8 cellular contexts compared by ENCODE assay signal in the genomic region with DNA sequence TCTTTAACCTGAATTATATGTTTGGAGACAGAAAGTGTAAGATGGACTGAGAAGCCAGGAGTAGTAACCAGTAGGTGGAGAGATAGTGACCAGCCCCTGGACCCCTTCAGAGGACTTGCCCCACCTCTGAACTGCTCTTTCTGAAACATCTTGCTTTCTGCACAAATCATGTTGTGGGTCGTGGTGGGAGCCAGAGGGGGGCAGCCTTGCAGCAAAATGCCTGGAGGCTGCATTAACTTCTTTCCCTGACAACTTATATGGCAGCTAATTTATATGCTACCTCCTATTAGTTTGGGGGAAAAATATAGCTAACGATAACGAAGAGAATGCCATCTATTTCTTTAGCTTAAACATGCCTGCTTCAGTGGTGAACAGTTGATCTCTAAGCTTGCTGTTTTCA.
DNase-seq lines count a peak whose midpoint lies in the region; ATAC-seq and FAIRE-seq lines count a peak whose summit lies in the region.

No MANE protein-coding gene starts in this region.

- ATAC-seq in GM21717 (IDR thresholded peaks at IDR 0.05; ENCODE audit: unreplicated experiment): peak; percentile 19

- DNase-seq in ELR (ENCODE audit: low read depth): peak; percentile 53
- DNase-seq in RPMI7951 (ENCODE audit: low read depth): peak; percentile 65
- DNase-seq in iPS-NIHi7 (ENCODE audit: extremely low spot score): peak; percentile 66
- no peak for DNase-seq in urothelium cell line (ENCODE audit: low spot score)
- DNase-seq in NCI-H2107 (lab: John Stamatoyannopoulos, UW): no peak
- no peak for DNase-seq in activated T-cell treated with anti-CD3 and anti-CD28 coated beads for 4 hours
- no peak for DNase-seq in NCI-H524 treated with DMSO at 0.1 percent for 48 hours (lab: John Stamatoyannopoulos, UW)

- no peak for FAIRE-seq in urothelium cell line (lab: Jason Lieb, UNC)

Comparison
In these comparisons a context has a peak if more than half of its experiments do, and no peak if none do; other contexts are left out.
1. DNase-seq: peak in ELR (single experiment), RPMI7951 (single experiment) and iPS-NIHi7 (single experiment); none in urothelium cell line (single experiment), NCI-H2107 (single experiment), activated T-cell treated with anti-CD3 and anti-CD28 coated beads for 4 hours (single experiment) and NCI-H524 treated with DMSO at 0.1 percent for 48 hours (single experiment).